Comparison of ENCODE assay signal across 1 cellular context in genomic region chr6:130076512-130076911, GRCh38.
TF ChIP-seq lines count a peak whose summit lies in the region.

No MANE protein-coding gene starts in this region.

TF ChIP-seq in GM23338, 12 proteins besides CTCF, POLR2A, EP300 and RAD21 (continued from another document):
- TF ChIP-seq ZNF331 (CRISPR knock-in tag; IDR thresholded peaks at IDR 0.05; ENCODE audit: low read depth) (no peak), JUNB (IDR thresholded peaks at IDR 0.05; ENCODE audit: unreplicated experiment) (no peak), REST (IDR thresholded peaks at IDR 0.05; ENCODE audit: unreplicated experiment) (no peak), CREB1 (CRISPR knock-in tag; IDR thresholded peaks at IDR 0.05; ENCODE audit: low read depth) (no peak)
